Comparison of ENCODE assay signal across 16 cellular contexts in genomic region chr6:87196275-87196842, GRCh38. TPM values are rescaled to one million over a fixed set of nuclear protein-coding genes. Genes with fewer than 3 reads are reported as not detected.
DNase-seq lines count a peak whose midpoint lies in the region; ATAC-seq, FAIRE-seq and TF ChIP-seq lines count a peak whose summit lies in the region.
"Had no signal": no experiment of that assay in that cellular context is flagged by ENCODE, and none has a peak within 500 bp of the region (broad histone marks: within the 10 kb centered on the region; RNA-seq: fewer than 3 reads in every experiment).

No MANE protein-coding gene starts in this region.

- H3K36me3 ChIP-seq in GM12878 (ENCODE audit: control insufficient read depth in 2 of 2, insufficient read depth in 2 of 2, low read length in 1 of 2) = no peaks in the 10 kb centered on the region; a peak in 1 of 4 replicates
- H3K36me3 ChIP-seq in transverse colon = no peaks in the 10 kb centered on the region
- no peaks in the 10 kb centered on the region for H3K36me3 ChIP-seq in smooth muscle cell (ENCODE audit: low read depth)
- H3K36me3 ChIP-seq: sigmoid colon had no signal

- FAIRE-seq in GM12878 (lab: Jason Lieb, UNC) = peak; percentile 31

- peaks cover 4% of the 10 kb centered on the region for H3F3A ChIP-seq in smooth muscle cell (ENCODE audit: low read depth)

- RAD21 ChIA-PET in GM12878 (lab: Charles Lee; ENCODE audit: unreplicated experiment) = interaction anchor here (1.4 kb wide), 1 partner anchor 19 kb away, joined by 3 read pairs; no protein-coding TSS in a partner anchor

- H3K79me2 ChIP-seq in GM12878 (ENCODE audit: control insufficient read depth, insufficient read depth, low read length) = peaks cover 92% of the 10 kb centered on the region
- peaks cover 100% of the 10 kb centered on the region for H3K79me2 ChIP-seq in smooth muscle cell (ENCODE audit: low read depth)

- peak overlapping the region; percentile 26; the same call in 1 of the 2 replicates for H3K4me2 ChIP-seq in GM12878 (ENCODE audit: control insufficient read depth, insufficient read depth)
- no peak overlapping the region for H3K4me2 ChIP-seq in smooth muscle cell

- H3K27ac ChIP-seq in GM12878 (ENCODE audit: control insufficient read depth, insufficient read depth) (peak overlapping the region; percentile 5; the same call in 1 of the 2 replicates), transverse colon (no peak overlapping the region), smooth muscle cell (ENCODE audit: low read depth) (no peak overlapping the region)
- H3K27ac ChIP-seq: sigmoid colon had no signal

- POLR2A ChIA-PET in GM12878 (lab: Charles Lee) = no interaction called here

- H3K9ac ChIP-seq in GM12878 (ENCODE audit: control insufficient read depth, insufficient read depth, low read length) = no peak overlapping the region
- no peak overlapping the region for H3K9ac ChIP-seq in smooth muscle cell (ENCODE audit: low read depth)

- peak overlapping the region; percentile 2 for H3K27ac Mint-ChIP-seq in activated T-cell treated with anti-CD3 and anti-CD28 coated beads, Interleukin-2, amount 50 U/mL, for 72 hours
- H3K27ac Mint-ChIP-seq: activated CD4-positive, alpha-beta T cell treated with anti-CD3 and anti-CD28 coated beads, Interleukin-2, amount 10 ng/mL, durations not matched to agents 7 days and 5 days had no signal

- H3K27me3 Mint-ChIP-seq in activated T-cell treated with anti-CD3 and anti-CD28 coated beads, Interleukin-2, amount 50 U/mL, for 72 hours (ENCODE audit: low read depth) = no peaks in the 10 kb centered on the region
- H3K27me3 Mint-ChIP-seq: activated CD4-positive, alpha-beta T cell treated with anti-CD3 and anti-CD28 coated beads, Interleukin-2, amount 10 ng/mL, durations not matched to agents 7 days and 5 days had no signal

- TF ChIP-seq POLR2A in GM12878 (IDR thresholded peaks at IDR 0.05; ENCODE audit: low read depth, low read length) (no peak), transverse colon (IDR thresholded peaks at IDR 0.05) (no peak)

- no peak for DNase-seq in activated T-cell treated with anti-CD3 and anti-CD28 coated beads, Interleukin-2, amount 50 U/mL, for 72 hours
- no peak for DNase-seq in activated T-cell treated with anti-CD3 and anti-CD28 coated beads, Interleukin-2, amount 50 U/mL, for 48 hours
- peak; percentile 9 for DNase-seq in M059J (ENCODE audit: low read depth)
- no peak for DNase-seq in GM12878 (ENCODE audit: low read depth, low spot score)
- no peak for DNase-seq in stimulated activated naive CD8-positive, alpha-beta T cell treated with anti-CD3 and anti-CD28 coated beads, Interleukin-15, Interleukin-2, amounts not matched to agents 100 U/mL and 50 U/mL, for 24 hours
- DNase-seq in transverse colon = no peak
- no peak for DNase-seq in smooth muscle cell (lab: John Stamatoyannopoulos, UW; ENCODE audit: unreplicated experiment)
- DNase-seq: activated CD4-positive, alpha-beta T cell treated with anti-CD3 and anti-CD28 coated beads, Interleukin-2, amount 10 ng/mL, durations not matched to agents 7 days and 5 days; activated gamma-delta T cell; Caco-2; GDM1; hippocampal formation; left cardiac atrium; sigmoid colon; T-helper 9 cell had no signal

- WGBS in GM12878 (ENCODE audit: insufficient coverage, insufficient replicate concordance, low lambda C conversion rate, missing lambda C conversion rate) = 100% methylated on average over 1 of the region's 1 CpG
- WGBS in transverse colon (ENCODE audit: low coverage in 1 of 2), 2 donors = 40 to 97% methylated on average over 1 of the region's 1 CpG
- WGBS in smooth muscle cell (ENCODE audit: low lambda C conversion rate) = 100% methylated on average over 1 of the region's 1 CpG

- intact Hi-C loops in GM12878 (cut with micrococcal nuclease; ENCODE audit: unreplicated experiment) = loop anchor here (1.0 to 2.0 kb wide), 2 partner anchors 14 to 41 kb away; partner anchors contain the start of gene ZNF292
- intact Hi-C loops in transverse colon (cut with DNase I; ENCODE audit: low total_unique reads) = no loop called here

- H3K9me3 Mint-ChIP-seq in activated T-cell treated with anti-CD3 and anti-CD28 coated beads, Interleukin-2, amount 50 U/mL, for 72 hours = no peaks in the 10 kb centered on the region
- H3K9me3 Mint-ChIP-seq: activated CD4-positive, alpha-beta T cell treated with anti-CD3 and anti-CD28 coated beads, Interleukin-2, amount 10 ng/mL, durations not matched to agents 7 days and 5 days had no signal

- SMC1A ChIA-PET in GM12878 (lab: Charles Lee; ENCODE audit: uncharacterized antibody, unreplicated experiment) = interaction anchor here (2.3 kb wide), 1 partner anchor 14 kb away, joined by 13 read pairs; no protein-coding TSS in a partner anchor

- H4K20me1 ChIP-seq in GM12878 (ENCODE audit: control insufficient read depth, insufficient read depth) (no peaks in the 10 kb centered on the region), smooth muscle cell (ENCODE audit: low read depth) (peaks cover 100% of the 10 kb centered on the region)

- H3K4me3 ChIP-seq in GM12878 (no peak overlapping the region), transverse colon (no peak overlapping the region), smooth muscle cell (no peak overlapping the region)
- H3K4me3 ChIP-seq: sigmoid colon had no signal

- peaks cover 0 to 1% of the 10 kb centered on the region in 2 donors for H3K36me3 Mint-ChIP-seq in activated T-cell treated with anti-CD3 and anti-CD28 coated beads, Interleukin-2, amount 50 U/mL, for 72 hours (ENCODE audit: insufficient read depth in 2 of 2)

- H3K4me3 Mint-ChIP-seq in activated T-cell treated with anti-CD3 and anti-CD28 coated beads, Interleukin-2, amount 50 U/mL, for 72 hours = peak overlapping the region; percentile 2 to 3
- H3K4me3 Mint-ChIP-seq: activated CD4-positive, alpha-beta T cell treated with anti-CD3 and anti-CD28 coated beads, Interleukin-2, amount 10 ng/mL, durations not matched to agents 7 days and 5 days had no signal

- ATAC-seq in activated T-cell treated with anti-CD3 and anti-CD28 coated beads, Interleukin-2, amount 50 U/mL, for 72 hours (replicated peaks in 1 of 2) = peak; percentile 48 to 68
- ATAC-seq in GM12878 (peak; percentile 71), GM19467 (IDR thresholded peaks at IDR 0.05; ENCODE audit: unreplicated experiment) (no peak)
- peak; percentile 54 for ATAC-seq in stimulated activated naive CD8-positive, alpha-beta T cell treated with anti-CD3 and anti-CD28 coated beads, Interleukin-15, Interleukin-2, amounts not matched to agents 100 U/mL and 50 U/mL, for 24 hours
- ATAC-seq: left cardiac atrium had no signal

- no peak for TF ChIP-seq RAD21 in GM12878 (IDR thresholded peaks at IDR 0.05; ENCODE audit: insufficient read depth, low read depth, low read length)

- H3K27me3 ChIP-seq in GM12878 (replicated peaks in 1 of 2; ENCODE audit: control insufficient read depth in 2 of 2, insufficient read depth in 2 of 2, low read length in 1 of 2) = no peaks in the 10 kb centered on the region
- no peaks in the 10 kb centered on the region for H3K27me3 ChIP-seq in transverse colon
- H3K27me3 ChIP-seq in smooth muscle cell (ENCODE audit: low read depth) = no peaks in the 10 kb centered on the region
- H3K27me3 ChIP-seq: sigmoid colon had no signal

- peaks cover 36% of the 10 kb centered on the region for H3K4me1 ChIP-seq in GM12878 (ENCODE audit: control insufficient read depth, insufficient read depth, low read length)
- H3K4me1 ChIP-seq in transverse colon = peaks cover 0 to 17% (median 0%) of the 10 kb centered on the region in 4 donors
- no peaks in the 10 kb centered on the region for H3K4me1 ChIP-seq in smooth muscle cell (ENCODE audit: low read depth)
- H3K4me1 ChIP-seq: Caco-2 had no signal

- H2AFZ ChIP-seq in GM12878 (ENCODE audit: control insufficient read depth, low read depth, low read length) (no peak overlapping the region), smooth muscle cell (ENCODE audit: low read depth) (no peak overlapping the region)

- BruUV-seq in GM12878 (replicated peaks; lab: Mats Ljungman, UMichigan) = no TSS peak

- H3K9me3 ChIP-seq in GM12878 (replicated peaks; ENCODE audit: control insufficient read depth, insufficient read depth, low read length) = no peaks in the 10 kb centered on the region
- H3K9me3 ChIP-seq in transverse colon = no peaks in the 10 kb centered on the region
- no peaks in the 10 kb centered on the region for H3K9me3 ChIP-seq in smooth muscle cell (replicated peaks; ENCODE audit: low read depth)
- H3K9me3 ChIP-seq: Caco-2, sigmoid colon had no signal

- peaks cover 84% of the 10 kb centered on the region for H3K4me1 Mint-ChIP-seq in activated T-cell treated with anti-CD3 and anti-CD28 coated beads, Interleukin-2, amount 50 U/mL, for 72 hours (ENCODE audit: low read depth)

- TF ChIP-seq EP300 in GM12878 (IDR thresholded peaks at IDR 0.05; ENCODE audit: borderline replicate concordance in 1 of 2, control insufficient read depth in 1 of 2, low read depth in 2 of 2, low read length in 2 of 2) = peak in 1 of 2 experiments; percentile 33; a peak in 1 of 4 replicates
- TF ChIP-seq EP300 in transverse colon (IDR thresholded peaks at IDR 0.05; ENCODE audit: low read depth) = no peak

- CTCF ChIA-PET in GM12878 (lab: Yijun Ruan, JAX) = no interaction called here

- in situ Hi-C loops in GM12878 (cut with MboI) (no loop called here), transverse colon (cut with MboI; ENCODE audit: low pct_ligation_motif_present in 1 of 4, low pct_unique_long_range_greater_than_20kb in 1 of 4, low sequenced_read_pairs in 3 of 4) (no loop called here)

- TF ChIP-seq CTCF in GM12878 (IDR thresholded peaks at IDR 0.05 in 2 of 3, conservative IDR thresholded peaks at IDR 0.05 in 1 of 3; ENCODE audit: control insufficient read depth in 2 of 3, extremely low read depth in 1 of 3, insufficient read depth in 1 of 3, low read depth in 3 of 3, low read length in 3 of 3) (no peak), transverse colon (IDR thresholded peaks at IDR 0.05) (no peak), smooth muscle cell (IDR thresholded peaks at IDR 0.05; ENCODE audit: borderline replicate concordance, insufficient read depth, poor library complexity, severe bottlenecking) (no peak)

RNA-seq across cellular contexts. Expression of gene ZNF292, which starts 41.0 kb away (rescaled TPM):
- 10 to 100 TPM; 55.3 to 68.0 TPM for total RNA-seq in activated T-cell treated with anti-CD3 and anti-CD28 coated beads, Interleukin-2, amount 50 U/mL, for 72 hours
- 10.0 and 11.1 TPM in 2 replicates for total RNA-seq in M059J (2014; rRNA removed; shearing (Covaris generic))
- total RNA-seq in GM12878 (2013; cell fraction: nucleolus; rRNA removed) = 680 and 686 TPM in 2 replicates
- total RNA-seq in GM12878 (2014; rRNA removed) (25.8 and 28.0 TPM in 2 replicates), GM12878 (2014; rRNA removed; fragmentation: Illumina TruSeq; extraction: Trizol) (31.5 and 37.5 TPM in 2 replicates), GM12878 (2021) (31.1 and 33.9 TPM in 2 replicates), transverse colon (10 to 100 TPM; 18.5 to 61.8 (median 42.4) TPM), smooth muscle cell (46.7 and 50.3 TPM in 2 replicates)
- polyA plus RNA-seq in GM12878 (2011; ENCODE audit: low read depth) = 12.6 TPM
- polyA plus RNA-seq in GM12878 (2011; rRNA removed) (57.6 and 100 TPM in 2 replicates), GM12878 (2014; fragmentation: Illumina TruSeq; extraction: Trizol) (31.3 and 43.0 TPM in 2 replicates), GM12878 (2014; fragmentation: Nextera tagmentation; extraction: Ambion mirVana) (10 to 100 TPM; 11.1 to 20.9 TPM), GM12878 (2014; rRNA removed) (11.1 and 14.2 TPM in 2 replicates), GM12878 (2016; fragmentation: Nextera tagmentation; extraction: Ambion mirVana) (10 to 100 TPM; 29.8 to 31.8 TPM), smooth muscle cell (29.4 and 33.7 TPM in 2 replicates)
- 17.6 and 19.9 TPM in 2 replicates for polyA plus RNA-seq in GM12878 (2011; cell fraction: cytosol; rRNA removed)
- polyA plus RNA-seq in GM12878 (2011; cell fraction: nucleus; rRNA removed) = 81.7 and 133 TPM in 2 replicates
- 23.8 and 26.1 TPM in 2 replicates for polyA plus RNA-seq in GM12878 (2012)
- 145 and 162 TPM in 2 replicates for polyA minus RNA-seq in GM12878 (2011; rRNA and poly(A)+ RNA removed)
- polyA minus RNA-seq in GM12878 (2011; cell fraction: cytosol; rRNA and poly(A)+ RNA removed) = 35.1 and 39.8 TPM in 2 replicates
- 245 and 377 TPM in 2 replicates for polyA minus RNA-seq in GM12878 (2011; cell fraction: nucleus; rRNA and poly(A)+ RNA removed)
